ENCODE assay signal across 8 cellular contexts in the genomic region with DNA sequence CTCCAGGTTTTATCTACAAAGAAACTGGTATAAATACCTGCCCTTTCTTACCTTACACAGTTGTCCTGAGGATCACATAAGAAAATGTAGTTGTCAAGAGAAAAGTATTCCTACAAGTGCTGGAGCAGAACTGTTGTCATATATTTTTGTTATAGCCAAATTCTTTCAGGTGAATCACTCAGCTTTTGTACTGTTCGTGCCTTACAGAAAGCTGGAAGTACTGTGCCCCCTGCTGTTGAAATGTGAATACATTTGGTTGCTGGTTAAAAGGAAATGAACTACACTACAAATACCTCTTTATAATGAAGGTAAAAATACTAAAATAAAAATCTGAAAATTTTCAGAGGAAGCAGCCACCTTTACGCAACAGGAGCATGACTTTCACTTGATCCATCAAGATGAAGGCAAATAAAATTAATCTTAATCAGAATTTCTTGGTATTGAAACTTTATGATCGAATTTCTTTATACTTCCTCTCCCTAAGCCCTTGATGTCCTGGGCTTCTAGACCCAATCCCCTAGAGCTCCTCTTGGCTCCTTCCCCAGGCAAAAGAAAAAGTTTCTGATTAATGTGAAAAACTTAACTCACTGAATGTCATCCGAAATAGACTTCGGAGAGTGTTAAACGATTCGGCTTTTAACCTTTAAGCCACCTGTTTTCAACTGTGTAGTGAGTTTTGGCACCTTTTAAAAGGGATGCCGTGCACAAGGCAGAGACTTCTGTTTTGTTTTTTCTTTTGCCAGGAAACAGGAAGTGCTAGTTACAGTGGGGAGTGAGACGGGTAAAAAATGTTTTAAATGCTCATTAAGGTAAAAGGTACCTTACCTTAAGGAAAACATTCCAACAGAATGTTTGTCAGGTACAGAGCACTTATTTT. TPM values are rescaled to one million over a fixed set of nuclear protein-coding genes. Genes with fewer than 3 reads are reported as not detected.
DNase-seq lines count a peak whose midpoint lies in the region; TF ChIP-seq lines count a peak whose summit lies in the region.

No MANE protein-coding gene starts in this region.

- H2BK12ac ChIP-seq in trophoblast cell (ENCODE audit: low read length), result no peak overlapping the region

- H3K9ac ChIP-seq in trophoblast cell (ENCODE audit: low read length), result no peak overlapping the region

- H3K4me3 ChIP-seq in WERI-Rb-1 (ENCODE audit: low read depth, low read length), result no peak overlapping the region
- no peak overlapping the region for H3K4me3 ChIP-seq in epithelial cell of proximal tubule (ENCODE audit: low read depth, low read length)
- no peak overlapping the region for H3K4me3 ChIP-seq in trophoblast cell (ENCODE audit: low read depth, low read length)

- H2BK120ac ChIP-seq in trophoblast cell (ENCODE audit: insufficient read depth, low read length, poor library complexity), result no peak overlapping the region

- no peaks in the 10 kb centered on the region for H3K4me1 ChIP-seq in trophoblast cell (ENCODE audit: control insufficient read depth in 1 of 2, insufficient read depth in 2 of 2, low read length in 2 of 2)

- H3K36me3 ChIP-seq in WERI-Rb-1 (no peaks in the 10 kb centered on the region), trophoblast cell (ENCODE audit: control insufficient read depth in 1 of 2, insufficient read depth in 2 of 2, low read length in 2 of 2) (peaks cover 0 to 5% of the 10 kb centered on the region in 2 experiments)

- H4K8ac ChIP-seq in trophoblast cell (ENCODE audit: low read depth, low read length), result no peak overlapping the region

- H4K12ac ChIP-seq in trophoblast cell (ENCODE audit: low read depth, low read length), result no peak overlapping the region

- TF ChIP-seq CTCF in WERI-Rb-1 (IDR thresholded peaks at IDR 0.05; ENCODE audit: low read depth, low read length) (peak; percentile 51), epithelial cell of proximal tubule (conservative IDR thresholded peaks at IDR 0.05; ENCODE audit: low read depth, low read length) (peak; percentile 79)

- no peak overlapping the region for H2AFZ ChIP-seq in trophoblast cell (ENCODE audit: insufficient read depth, low read length, poor library complexity)

- no peaks in the 10 kb centered on the region for H3K79me1 ChIP-seq in trophoblast cell (ENCODE audit: low read length)

- H3K79me2 ChIP-seq in trophoblast cell (ENCODE audit: control insufficient read depth, insufficient read depth, low read length, poor library complexity), result no peaks in the 10 kb centered on the region

- H3K4ac ChIP-seq in trophoblast cell (ENCODE audit: low read depth, low read length), result no peak overlapping the region

- H2AK5ac ChIP-seq in trophoblast cell (ENCODE audit: low read length), result no peak overlapping the region

- peak overlapping the region; percentile 23 for H3K4me2 ChIP-seq in trophoblast cell (ENCODE audit: low read length)

- H3K23ac ChIP-seq in trophoblast cell (ENCODE audit: low read length), result no peak overlapping the region

- H3K9me3 ChIP-seq in WERI-Rb-1 (ENCODE audit: severe bottlenecking) (no peaks in the 10 kb centered on the region), trophoblast cell (ENCODE audit: insufficient read depth, low read depth, low read length) (no peaks in the 10 kb centered on the region)

- no CpG with 5 or more reads among the region's 9 CpGs for whole genome bisulfite sequencing in trophoblast cell (ENCODE audit: extremely low coverage, insufficient coverage, insufficient read length)

- H3K27me3 ChIP-seq in WERI-Rb-1 (ENCODE audit: insufficient read depth, low read depth, severe bottlenecking) (no peaks in the 10 kb centered on the region), trophoblast cell (ENCODE audit: insufficient read depth, low read length) (no peaks in the 10 kb centered on the region)

- no peak overlapping the region for H4K91ac ChIP-seq in trophoblast cell (ENCODE audit: low read depth, low read length)

- no peak overlapping the region for H3K14ac ChIP-seq in trophoblast cell (ENCODE audit: low read length)

- H3K18ac ChIP-seq in trophoblast cell (ENCODE audit: low read length), result no peak overlapping the region

- H2BK5ac ChIP-seq in trophoblast cell (ENCODE audit: low read depth, low read length, poor library complexity), result no peak overlapping the region

- no peak overlapping the region for H3K27ac ChIP-seq in WERI-Rb-1
- no peak overlapping the region for H3K27ac ChIP-seq in trophoblast cell (ENCODE audit: low read depth, low read length)

- DNase-seq in AG08395 (ENCODE audit: low spot score) (peak; percentile 76), GM03348 (ENCODE audit: low spot score) (peak; percentile 48), HCEC 1CT (peak; percentile 75), M059J (ENCODE audit: low read depth) (peak; percentile 78), WERI-Rb-1 (peak; percentile 44), epithelial cell of proximal tubule (ENCODE audit: low read depth) (peak; percentile 74), trophoblast cell (peak; percentile 38 to 82), NCI-H446 treated with DMSO at 0.1 percent for 48 hours (lab: John Stamatoyannopoulos, UW) (no peak)

RNA-seq across cellular contexts. Expression of a gene that starts 12.5 kb away (rescaled TPM):
- total RNA-seq in M059J (2014; rRNA removed; shearing (Covaris generic)), result 11.9 and 16.9 TPM in 2 replicates
- total RNA-seq in epithelial cell of proximal tubule, result 9.5 and 19.0 TPM in 2 replicates
- polyA plus RNA-seq in trophoblast cell (2013), result 9.6 and 10.3 TPM in 2 replicates

RNA-seq across cellular contexts. Expression of a gene that starts 12.5 kb away (rescaled TPM):
- total RNA-seq in M059J (2014; rRNA removed; shearing (Covaris generic)), result 30.2 and 30.8 TPM in 2 replicates
- 66.2 and 75.6 TPM in 2 replicates for total RNA-seq in epithelial cell of proximal tubule
- polyA plus RNA-seq in trophoblast cell (2013), result 211 and 231 TPM in 2 replicates

RNA-seq across cellular contexts. Expression of a gene that starts 24.4 kb away (rescaled TPM):
- total RNA-seq in M059J (2014; rRNA removed; shearing (Covaris generic)), result not detected in 2 replicates
- total RNA-seq in epithelial cell of proximal tubule, result not detected in 2 replicates
- 0.72 and 0.86 TPM in 2 replicates for polyA plus RNA-seq in trophoblast cell (2013)
